Comparison of ENCODE assay signal across 1 cellular context in the genomic region with DNA sequence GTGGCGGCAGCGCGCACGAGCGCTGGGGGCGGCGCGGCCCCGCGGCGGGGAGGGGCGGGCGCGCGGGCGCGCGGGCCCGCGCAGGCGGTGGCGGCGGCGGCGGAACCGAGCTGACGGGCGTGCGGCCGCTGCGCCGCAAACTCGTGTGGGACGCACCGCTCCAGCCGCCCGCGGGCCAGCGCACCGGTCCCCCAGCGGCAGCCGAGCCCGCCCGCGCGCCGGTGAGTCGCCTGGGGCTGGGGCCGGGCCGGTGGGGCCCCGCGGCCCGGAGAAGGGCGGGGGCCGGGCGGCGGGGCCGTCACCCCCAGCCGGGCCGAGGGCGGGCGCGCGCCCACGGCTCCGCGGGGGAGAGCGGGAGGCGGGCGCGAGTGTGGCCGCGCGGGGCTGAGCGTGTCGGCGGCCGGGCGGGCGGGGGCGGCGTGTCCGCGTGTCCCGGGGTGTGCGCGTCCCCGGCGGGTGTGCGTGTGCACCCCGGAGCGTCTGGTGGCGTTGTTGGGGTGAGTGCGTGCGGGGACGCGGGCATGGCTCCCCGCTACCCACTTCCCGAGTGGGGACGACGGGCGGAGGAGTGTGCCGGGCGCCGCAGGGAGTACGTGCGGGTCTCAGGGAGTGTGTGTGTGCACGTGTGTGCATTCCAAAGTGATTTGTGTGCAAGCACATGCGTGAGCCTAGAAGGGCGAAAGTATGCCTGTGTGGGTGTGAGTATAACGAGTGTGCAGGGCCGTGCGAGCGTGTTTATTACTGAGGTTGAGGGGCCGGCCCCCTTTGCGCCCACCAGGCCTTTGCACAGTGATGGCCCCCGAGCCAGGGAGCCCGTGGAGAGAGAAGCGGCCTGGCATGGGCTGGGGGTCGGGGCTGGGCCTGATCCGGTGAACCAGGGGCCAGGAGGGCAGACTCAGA.
TF ChIP-seq lines count a peak whose summit lies in the region.

TSS of gene NEK6 (plus strand) at position 85 of the 900 bp plus-strand sequence. CDS start 44,016 bp downstream, outside the sequence.

TF ChIP-seq in HepG2, 621 proteins besides CTCF, POLR2A, EP300 and RAD21 (continued from another document):
- TF ChIP-seq, protein P1, sequence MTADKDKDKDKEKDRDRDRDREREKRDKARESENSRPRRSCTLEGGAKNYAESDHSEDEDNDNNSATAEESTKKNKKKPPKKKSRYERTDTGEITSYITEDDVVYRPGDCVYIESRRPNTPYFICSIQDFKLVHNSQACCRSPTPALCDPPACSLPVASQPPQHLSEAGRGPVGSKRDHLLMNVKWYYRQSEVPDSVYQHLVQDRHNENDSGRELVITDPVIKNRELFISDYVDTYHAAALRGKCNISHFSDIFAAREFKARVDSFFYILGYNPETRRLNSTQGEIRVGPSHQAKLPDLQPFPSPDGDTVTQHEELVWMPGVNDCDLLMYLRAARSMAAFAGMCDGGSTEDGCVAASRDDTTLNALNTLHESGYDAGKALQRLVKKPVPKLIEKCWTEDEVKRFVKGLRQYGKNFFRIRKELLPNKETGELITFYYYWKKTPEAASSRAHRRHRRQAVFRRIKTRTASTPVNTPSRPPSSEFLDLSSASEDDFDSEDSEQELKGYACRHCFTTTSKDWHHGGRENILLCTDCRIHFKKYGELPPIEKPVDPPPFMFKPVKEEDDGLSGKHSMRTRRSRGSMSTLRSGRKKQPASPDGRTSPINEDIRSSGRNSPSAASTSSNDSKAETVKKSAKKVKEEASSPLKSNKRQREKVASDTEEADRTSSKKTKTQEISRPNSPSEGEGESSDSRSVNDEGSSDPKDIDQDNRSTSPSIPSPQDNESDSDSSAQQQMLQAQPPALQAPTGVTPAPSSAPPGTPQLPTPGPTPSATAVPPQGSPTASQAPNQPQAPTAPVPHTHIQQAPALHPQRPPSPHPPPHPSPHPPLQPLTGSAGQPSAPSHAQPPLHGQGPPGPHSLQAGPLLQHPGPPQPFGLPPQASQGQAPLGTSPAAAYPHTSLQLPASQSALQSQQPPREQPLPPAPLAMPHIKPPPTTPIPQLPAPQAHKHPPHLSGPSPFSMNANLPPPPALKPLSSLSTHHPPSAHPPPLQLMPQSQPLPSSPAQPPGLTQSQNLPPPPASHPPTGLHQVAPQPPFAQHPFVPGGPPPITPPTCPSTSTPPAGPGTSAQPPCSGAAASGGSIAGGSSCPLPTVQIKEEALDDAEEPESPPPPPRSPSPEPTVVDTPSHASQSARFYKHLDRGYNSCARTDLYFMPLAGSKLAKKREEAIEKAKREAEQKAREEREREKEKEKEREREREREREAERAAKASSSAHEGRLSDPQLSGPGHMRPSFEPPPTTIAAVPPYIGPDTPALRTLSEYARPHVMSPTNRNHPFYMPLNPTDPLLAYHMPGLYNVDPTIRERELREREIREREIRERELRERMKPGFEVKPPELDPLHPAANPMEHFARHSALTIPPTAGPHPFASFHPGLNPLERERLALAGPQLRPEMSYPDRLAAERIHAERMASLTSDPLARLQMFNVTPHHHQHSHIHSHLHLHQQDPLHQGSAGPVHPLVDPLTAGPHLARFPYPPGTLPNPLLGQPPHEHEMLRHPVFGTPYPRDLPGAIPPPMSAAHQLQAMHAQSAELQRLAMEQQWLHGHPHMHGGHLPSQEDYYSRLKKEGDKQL (CRISPR knock-in tag; IDR thresholded peaks at IDR 0.05; ENCODE audit: low read depth), result no peak
- TF ChIP-seq, protein P2, sequence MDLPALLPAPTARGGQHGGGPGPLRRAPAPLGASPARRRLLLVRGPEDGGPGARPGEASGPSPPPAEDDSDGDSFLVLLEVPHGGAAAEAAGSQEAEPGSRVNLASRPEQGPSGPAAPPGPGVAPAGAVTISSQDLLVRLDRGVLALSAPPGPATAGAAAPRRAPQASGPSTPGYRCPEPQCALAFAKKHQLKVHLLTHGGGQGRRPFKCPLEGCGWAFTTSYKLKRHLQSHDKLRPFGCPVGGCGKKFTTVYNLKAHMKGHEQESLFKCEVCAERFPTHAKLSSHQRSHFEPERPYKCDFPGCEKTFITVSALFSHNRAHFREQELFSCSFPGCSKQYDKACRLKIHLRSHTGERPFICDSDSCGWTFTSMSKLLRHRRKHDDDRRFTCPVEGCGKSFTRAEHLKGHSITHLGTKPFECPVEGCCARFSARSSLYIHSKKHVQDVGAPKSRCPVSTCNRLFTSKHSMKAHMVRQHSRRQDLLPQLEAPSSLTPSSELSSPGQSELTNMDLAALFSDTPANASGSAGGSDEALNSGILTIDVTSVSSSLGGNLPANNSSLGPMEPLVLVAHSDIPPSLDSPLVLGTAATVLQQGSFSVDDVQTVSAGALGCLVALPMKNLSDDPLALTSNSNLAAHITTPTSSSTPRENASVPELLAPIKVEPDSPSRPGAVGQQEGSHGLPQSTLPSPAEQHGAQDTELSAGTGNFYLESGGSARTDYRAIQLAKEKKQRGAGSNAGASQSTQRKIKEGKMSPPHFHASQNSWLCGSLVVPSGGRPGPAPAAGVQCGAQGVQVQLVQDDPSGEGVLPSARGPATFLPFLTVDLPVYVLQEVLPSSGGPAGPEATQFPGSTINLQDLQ (CRISPR knock-in tag; IDR thresholded peaks at IDR 0.05), result 0 out of 2 replicates have a peak, but pooled peaks have one; percentile 16
- TF ChIP-seq, protein P3, sequence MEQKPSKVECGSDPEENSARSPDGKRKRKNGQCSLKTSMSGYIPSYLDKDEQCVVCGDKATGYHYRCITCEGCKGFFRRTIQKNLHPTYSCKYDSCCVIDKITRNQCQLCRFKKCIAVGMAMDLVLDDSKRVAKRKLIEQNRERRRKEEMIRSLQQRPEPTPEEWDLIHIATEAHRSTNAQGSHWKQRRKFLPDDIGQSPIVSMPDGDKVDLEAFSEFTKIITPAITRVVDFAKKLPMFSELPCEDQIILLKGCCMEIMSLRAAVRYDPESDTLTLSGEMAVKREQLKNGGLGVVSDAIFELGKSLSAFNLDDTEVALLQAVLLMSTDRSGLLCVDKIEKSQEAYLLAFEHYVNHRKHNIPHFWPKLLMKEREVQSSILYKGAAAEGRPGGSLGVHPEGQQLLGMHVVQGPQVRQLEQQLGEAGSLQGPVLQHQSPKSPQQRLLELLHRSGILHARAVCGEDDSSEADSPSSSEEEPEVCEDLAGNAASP (CRISPR knock-in tag; IDR thresholded peaks at IDR 0.05; ENCODE audit: borderline replicate concordance), result no peak
- TF ChIP-seq ZNF687 (CRISPR knock-in tag; IDR thresholded peaks at IDR 0.05) (peak; percentile 91), RXRA (CRISPR knock-in tag; IDR thresholded peaks at IDR 0.05) (0 out of 2 replicates have a peak, but pooled peaks have one; percentile 30), TSC22D2 (CRISPR knock-in tag; IDR thresholded peaks at IDR 0.05; ENCODE audit: borderline replicate concordance) (no peak), ZNF30 (CRISPR knock-in tag; IDR thresholded peaks at IDR 0.05) (no peak), HNF1B (CRISPR knock-in tag; IDR thresholded peaks at IDR 0.05) (no peak)
- TF ChIP-seq, protein P4, sequence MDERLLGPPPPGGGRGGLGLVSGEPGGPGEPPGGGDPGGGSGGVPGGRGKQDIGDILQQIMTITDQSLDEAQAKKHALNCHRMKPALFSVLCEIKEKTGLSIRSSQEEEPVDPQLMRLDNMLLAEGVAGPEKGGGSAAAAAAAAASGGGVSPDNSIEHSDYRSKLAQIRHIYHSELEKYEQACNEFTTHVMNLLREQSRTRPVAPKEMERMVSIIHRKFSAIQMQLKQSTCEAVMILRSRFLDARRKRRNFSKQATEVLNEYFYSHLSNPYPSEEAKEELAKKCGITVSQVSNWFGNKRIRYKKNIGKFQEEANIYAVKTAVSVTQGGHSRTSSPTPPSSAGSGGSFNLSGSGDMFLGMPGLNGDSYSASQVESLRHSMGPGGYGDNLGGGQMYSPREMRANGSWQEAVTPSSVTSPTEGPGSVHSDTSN (CRISPR knock-in tag; IDR thresholded peaks at IDR 0.05), result no peak
TF ChIP-seq in HepG2: peak in this region for 88.
